ENCODE assay signal across 20 cellular contexts in the genomic region with DNA sequence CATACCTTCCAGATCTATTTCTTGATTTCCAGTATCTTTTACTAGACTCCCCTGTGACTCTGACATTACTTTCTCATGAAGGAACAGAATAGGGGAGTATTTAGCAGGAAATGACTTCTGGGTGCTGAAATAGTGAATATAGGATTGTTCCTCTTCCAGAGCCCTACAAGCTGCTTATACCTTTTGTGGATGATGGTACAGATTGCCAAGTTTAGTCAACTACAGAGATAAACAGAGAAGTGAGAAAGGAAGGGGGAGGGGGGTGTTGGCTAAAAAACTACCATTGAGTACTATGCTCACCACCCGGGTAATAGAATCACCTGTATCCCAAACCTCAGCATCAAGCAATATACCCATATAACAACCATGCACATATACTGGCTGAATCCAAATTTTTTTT.
"Had no signal": no experiment of that assay in that cellular context is flagged by ENCODE, and none has a peak within 500 bp of the region (broad histone marks: within the 10 kb centered on the region; RNA-seq: fewer than 3 reads in every experiment).

No MANE protein-coding gene starts in this region.

- DNase-seq: effector memory CD8-positive, alpha-beta T cell; erythroblast; esophagus squamous epithelium; foreskin melanocyte; glutamatergic neuron; heart right ventricle; hippocampal formation; left cardiac atrium; left lung; mesenchymal stem cell; mucosa of descending colon; naive B cell; right lobe of liver; stimulated activated CD4-positive, alpha-beta T cell treated with anti-CD3 and anti-CD28 coated beads, Interleukin-12 subunit alpha, Interleukin-12 subunit beta, amount 100 ng/mL, for 4 hours; stimulated activated CD4-positive, alpha-beta T cell treated with anti-CD3 and anti-CD28 coated beads, Interleukin-1b, Interleukin-23, amount 100 ng/mL, for 48 hours; stimulated activated CD4-positive, alpha-beta T cell treated with anti-CD3 and anti-CD28 coated beads, Interleukin-4, amount 100 ng/mL, for 1 hour; stimulated activated CD8-positive, alpha-beta memory T cell treated with anti-CD3 and anti-CD28 coated beads, Interleukin-4, amount 100 ng/mL, for 48 hours; stimulated activated naive CD4-positive, alpha-beta T cell treated with Interleukin-2 at 50 U/mL for 16 hours; stomach; thyroid gland had no signal

- ATAC-seq: effector memory CD8-positive, alpha-beta T cell; heart right ventricle; left cardiac atrium; left lung; mucosa of descending colon; right lobe of liver had no signal
